In genomic region chr3:161403251-161403650, GRCh38 we compare ENCODE assay signal across 18 cellular contexts. TPM values are rescaled to one million over a fixed set of nuclear protein-coding genes. Genes with fewer than 3 reads are reported as not detected.
"Had no signal": no experiment of that assay in that cellular context is flagged by ENCODE, and none has a peak within 500 bp of the region (broad histone marks: within the 10 kb centered on the region; RNA-seq: fewer than 3 reads in every experiment).

No MANE protein-coding gene starts in this region.

- ATAC-seq: activated T-helper 17 cell treated with anti-CD3 and anti-CD28 coated beads, Interleukin-2, amount 50 U/mL, for 72 hours; gastrocnemius medialis; heart right ventricle; upper lobe of right lung had no signal

- H3K27me3 ChIP-seq: adrenal gland, colonic mucosa, gastrocnemius medialis, heart right ventricle, upper lobe of right lung had no signal

- H3K9me3 Mint-ChIP-seq: activated T-helper 17 cell treated with anti-CD3 and anti-CD28 coated beads, Interleukin-2, amount 50 U/mL, for 72 hours; stimulated activated naive CD8-positive, alpha-beta T cell treated with anti-CD3 and anti-CD28 coated beads, Interleukin-15, Interleukin-2, amounts not matched to agents 100 ng/mL and 50 ng/mL, for 24 hours had no signal

- H3K4me3 Mint-ChIP-seq: activated naive CD4-positive, alpha-beta T cell treated with anti-CD3 and anti-CD28 coated beads, Interleukin-2, amount 10 ng/mL, durations not matched to agents 7 days and 5 days; activated T-helper 17 cell treated with anti-CD3 and anti-CD28 coated beads, Interleukin-2, amount 50 U/mL, for 72 hours; stimulated activated naive CD8-positive, alpha-beta T cell treated with anti-CD3 and anti-CD28 coated beads, Interleukin-15, Interleukin-2, amounts not matched to agents 100 ng/mL and 50 ng/mL, for 24 hours; T-helper 1 cell treated with Interleukin-12 subunit alpha and Interleukin-12 subunit beta and Interleukin-4 antibody, amounts not matched to agents 30 μg/mL and 1 μg/mL, for 36 hours had no signal

- H3K27me3 Mint-ChIP-seq: activated T-helper 17 cell treated with anti-CD3 and anti-CD28 coated beads, Interleukin-2, amount 50 U/mL, for 72 hours had no signal

- H3K4me1 ChIP-seq: adrenal gland, colonic mucosa, gastrocnemius medialis, upper lobe of right lung had no signal

- H3K9me3 ChIP-seq: adrenal gland, colonic mucosa, gastrocnemius medialis, upper lobe of right lung had no signal

- H3K36me3 ChIP-seq: adrenal gland, colonic mucosa, gastrocnemius medialis, heart right ventricle, upper lobe of right lung had no signal

- H3K27ac Mint-ChIP-seq: activated naive CD4-positive, alpha-beta T cell treated with anti-CD3 and anti-CD28 coated beads, Interleukin-2, amount 10 ng/mL, durations not matched to agents 7 days and 5 days; activated T-helper 17 cell treated with anti-CD3 and anti-CD28 coated beads, Interleukin-2, amount 50 U/mL, for 72 hours; stimulated activated naive CD8-positive, alpha-beta T cell treated with anti-CD3 and anti-CD28 coated beads, Interleukin-15, Interleukin-2, amounts not matched to agents 100 ng/mL and 50 ng/mL, for 24 hours; T-helper 1 cell treated with Interleukin-12 subunit alpha and Interleukin-12 subunit beta and Interleukin-4 antibody, amounts not matched to agents 30 μg/mL and 1 μg/mL, for 36 hours had no signal

- H3K27ac ChIP-seq: adrenal gland, colonic mucosa, gastrocnemius medialis, upper lobe of right lung had no signal

- DNase-seq: activated CD4-positive, alpha-beta T cell treated with anti-CD3 and anti-CD28 coated beads, Interleukin-2, amount 50 U/mL, for 1 hour; activated CD4-positive, CD25-positive, alpha-beta regulatory T cell; activated naive CD4-positive, alpha-beta T cell treated with anti-CD3 and anti-CD28 coated beads, Interleukin-2, amount 10 ng/mL, durations not matched to agents 7 days and 5 days; activated T-cell treated with anti-CD3 and anti-CD28 coated beads for 4 hours; adrenal gland; colonic mucosa; gastrocnemius medialis; heart right ventricle; kidney; stimulated activated CD4-positive, alpha-beta T cell treated with anti-CD3 and anti-CD28 coated beads, Interleukin-4, amount 100 ng/mL, for 1 hour; stimulated activated CD8-positive, alpha-beta memory T cell treated with anti-CD3 and anti-CD28 coated beads, Interleukin-4, amount 100 ng/mL, for 48 hours; upper lobe of right lung had no signal

- H3K4me3 ChIP-seq: adrenal gland, colonic mucosa, gastrocnemius medialis, heart right ventricle, upper lobe of right lung had no signal

RNA-seq across cellular contexts. Expression of gene SPTSSB, which starts 31.9 kb away (rescaled TPM):
- total RNA-seq: activated CD8-positive, alpha-beta memory T cell treated with anti-CD3 and anti-CD28 coated beads for 36 hours; activated T-helper 17 cell treated with anti-CD3 and anti-CD28 coated beads, Interleukin-2, amount 50 U/mL, for 72 hours; gastrocnemius medialis; osteoblast; pulmonary artery endothelial cell; upper lobe of right lung had no signal
